ENCODE assay signal across 17 cellular contexts in the genomic region with DNA sequence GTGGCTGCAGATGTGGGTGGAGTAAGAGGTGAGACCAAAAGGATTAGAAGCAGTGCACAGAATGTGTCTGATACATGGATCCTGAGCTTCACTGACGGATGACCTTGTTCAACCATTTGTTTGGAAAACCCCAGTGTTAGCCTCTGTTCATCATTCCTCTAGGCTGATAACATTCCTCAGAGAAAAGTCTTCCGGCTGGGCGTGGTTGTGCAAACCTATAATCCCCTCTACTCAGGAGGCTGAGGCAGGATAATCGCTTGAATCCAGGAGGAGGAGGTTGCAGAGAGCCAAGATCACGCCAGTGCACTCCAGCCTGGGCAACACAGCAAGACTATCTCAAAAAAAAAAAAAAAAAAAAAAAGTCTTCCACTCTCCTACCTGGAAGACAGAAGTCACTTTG. TPM values are rescaled to one million over a fixed set of nuclear protein-coding genes. Genes with fewer than 3 reads are reported as not detected.
DNase-seq lines count a peak whose midpoint lies in the region; ATAC-seq and TF ChIP-seq lines count a peak whose summit lies in the region.
"Had no signal": no experiment of that assay in that cellular context is flagged by ENCODE, and none has a peak within 500 bp of the region (broad histone marks: within the 10 kb centered on the region; RNA-seq: fewer than 3 reads in every experiment).

No MANE protein-coding gene starts in this region.

- WGBS in hepatocyte (ENCODE audit: low lambda C conversion rate, missing lambda C conversion rate), result 53% methylated on average over 5 of the region's 5 CpGs
- WGBS in testis, 2 donors, result 59 to 80% methylated on average over 5 of the region's 5 CpGs

- H3K4me1 ChIP-seq in left ventricle myocardium inferior (peaks cover 33% of the 10 kb centered on the region), PC-9 (replicated peaks; ENCODE audit: insufficient read depth) (peaks cover 31% of the 10 kb centered on the region), hepatocyte (ENCODE audit: insufficient read depth) (peaks cover 21% of the 10 kb centered on the region), testis (peaks cover 50% of the 10 kb centered on the region)

- no peak for TF ChIP-seq POLR2A in testis (IDR thresholded peaks at IDR 0.05)

- H3K4me2 ChIP-seq in PC-9 (peak overlapping the region; percentile 23; the same call in 1 of the 2 replicates), hepatocyte (no peak overlapping the region)

- DNase-seq in left ventricle myocardium inferior (no peak), left cardiac atrium (no peak), PC-9 (peak in 1 of 2 experiments; percentile 52), hepatocyte (ENCODE audit: low spot score) (peak; percentile 55), testis (no peak), DMS53 (lab: John Stamatoyannopoulos, UW) (no peak)
- DNase-seq in stimulated activated CD4-positive, alpha-beta T cell treated with anti-CD3 and anti-CD28 coated beads, Interleukin-2, amount 100 ng/mL, for 48 hours, result no peak
- DNase-seq: COR-L47, DMS79, GM23248, MM.1S, NCI-H1105 treated with DMSO at 0.1 percent for 48 hours, NCI-H2029, NCI-H524 treated with DMSO at 0.1 percent for 48 hours, OCI-M1 had no signal

- no peak overlapping the region for H3K4me3 ChIP-seq in left ventricle myocardium inferior
- no peak overlapping the region for H3K4me3 ChIP-seq in PC-9
- no peak overlapping the region for H3K4me3 ChIP-seq in hepatocyte
- no peak overlapping the region for H3K4me3 ChIP-seq in testis
- H3K4me3 ChIP-seq: GM23248 had no signal

- TF ChIP-seq CTCF in left ventricle myocardium inferior (IDR thresholded peaks at IDR 0.05; ENCODE audit: borderline replicate concordance) (no peak), PC-9 (conservative IDR thresholded peaks at IDR 0.05) (no peak), hepatocyte (IDR thresholded peaks at IDR 0.05; ENCODE audit: poor library complexity) (no peak), testis (IDR thresholded peaks at IDR 0.05) (no peak)

- CTCF ChIA-PET in PC-9 (lab: Charles Lee), result no interaction called here

- H3F3A ChIP-seq in PC-9 (ENCODE audit: insufficient read depth, low read depth), result peaks cover 14% of the 10 kb centered on the region; the same call in 1 of the 2 replicates

- no peaks in the 10 kb centered on the region for H4K20me1 ChIP-seq in PC-9 (ENCODE audit: insufficient read depth)
- H4K20me1 ChIP-seq in hepatocyte (ENCODE audit: insufficient read depth, poor library complexity, severe bottlenecking), result no peaks in the 10 kb centered on the region

- H3K36me3 ChIP-seq in left ventricle myocardium inferior (no peaks in the 10 kb centered on the region), PC-9 (ENCODE audit: low read depth) (no peaks in the 10 kb centered on the region), hepatocyte (replicated peaks; ENCODE audit: insufficient read depth, low read depth) (no peaks in the 10 kb centered on the region), testis (ENCODE audit: low read depth, missing control alignments) (no peaks in the 10 kb centered on the region)

- intact Hi-C loops in left ventricle myocardium inferior (cut with micrococcal nuclease) (no loop called here), left cardiac atrium (cut with DNase I) (no loop called here), PC-9 (cut with micrococcal nuclease; ENCODE audit: unreplicated experiment) (no loop called here), testis (cut with DNase I; ENCODE audit: low total_unique reads) (no loop called here)

- H3K27ac ChIP-seq in left ventricle myocardium inferior (replicated peaks) (peak overlapping the region; percentile 72), PC-9 (no peak overlapping the region; the same call in 1 of the 2 replicates), hepatocyte (peak overlapping the region; percentile 48), testis (peak overlapping the region; percentile 91 to 94)
- H3K27ac ChIP-seq: C4-2B, GM23248 had no signal

- H3K9me3 ChIP-seq in left ventricle myocardium inferior (replicated peaks), result no peaks in the 10 kb centered on the region
- no peaks in the 10 kb centered on the region for H3K9me3 ChIP-seq in PC-9 (ENCODE audit: insufficient read depth, low read depth)
- no peaks in the 10 kb centered on the region for H3K9me3 ChIP-seq in hepatocyte (ENCODE audit: low read depth)
- H3K9me3 ChIP-seq in testis, result no peaks in the 10 kb centered on the region

- H3K79me2 ChIP-seq in PC-9 (ENCODE audit: low read depth), result no peaks in the 10 kb centered on the region
- peaks cover 3% of the 10 kb centered on the region for H3K79me2 ChIP-seq in hepatocyte

- H2AFZ ChIP-seq in PC-9 (0 out of 2 replicates have a peak overlapping the region, but pooled peaks have one; percentile 27), hepatocyte (no peak overlapping the region)
- H2AFZ ChIP-seq: GM23248 had no signal

- POLR2A ChIA-PET in PC-9 (lab: Charles Lee; ENCODE audit: unreplicated experiment), result interaction anchor here (0.6 kb wide), 1 partner anchor 89 kb away, joined by 7 read pairs; no protein-coding TSS in a partner anchor

- BruUV-seq in PC-9 (replicated peaks; lab: Mats Ljungman, UMichigan), result no TSS peak

- no peaks in the 10 kb centered on the region for H3K27me3 ChIP-seq in left ventricle myocardium inferior (ENCODE audit: low read depth)
- H3K27me3 ChIP-seq in PC-9 (ENCODE audit: insufficient read depth, low read depth), result no peaks in the 10 kb centered on the region
- H3K27me3 ChIP-seq in hepatocyte, result no peaks in the 10 kb centered on the region
- H3K27me3 ChIP-seq in testis, result no peaks in the 10 kb centered on the region

- ATAC-seq in left cardiac atrium, result no peak
- ATAC-seq in GM21619 (IDR thresholded peaks at IDR 0.05; ENCODE audit: unreplicated experiment), result no peak

- H3K9me2 ChIP-seq in PC-9 (ENCODE audit: insufficient read depth) (no peaks in the 10 kb centered on the region), hepatocyte (replicated peaks; ENCODE audit: insufficient read depth) (no peaks in the 10 kb centered on the region)

RNA-seq across cellular contexts. Expression of a gene that starts 23.1 kb away (rescaled TPM):
- total RNA-seq in left ventricle myocardium inferior (41.3 TPM), left cardiac atrium (10 to 100 TPM; 59.8 to 63.2 TPM), PC-9 (2021) (105 and 120 TPM in 2 replicates), hepatocyte (101 and 133 TPM in 2 replicates), testis (100 to 1,000 TPM; 113 to 129 TPM)
- polyA plus RNA-seq in hepatocyte (49.3 and 68.3 TPM in 2 replicates), testis (ENCODE audit: insufficient read depth, low read depth, low replicate concordance) (64.5 TPM)
